18 cellular contexts compared by ENCODE assay signal in genomic region chr5:33118761-33119415, GRCh38.
"Had no signal": no experiment of that assay in that cellular context is flagged by ENCODE, and none has a peak within 500 bp of the region (broad histone marks: within the 10 kb centered on the region; RNA-seq: fewer than 3 reads in every experiment).

No MANE protein-coding gene starts in this region.

- H3K4me1 ChIP-seq: ascending aorta, left lung, sigmoid colon, upper lobe of right lung had no signal

- H3K4me3 ChIP-seq: ascending aorta, cardiac muscle cell, left lung, ovary, sigmoid colon, upper lobe of right lung had no signal

- H3K9me3 ChIP-seq: ascending aorta, ovary, upper lobe of right lung had no signal

- H3K36me3 ChIP-seq: ascending aorta, cardiac muscle cell, left lung, ovary, sigmoid colon, upper lobe of right lung had no signal

- DNase-seq: activated CD8-positive, alpha-beta memory T cell treated with anti-CD3 and anti-CD28 coated beads, Interleukin-2, amount 50 U/mL, for 4 hours; activated CD8-positive, alpha-beta T cell treated with anti-CD3 and anti-CD28 coated beads for 36 hours; activated gamma-delta T cell treated with Interleukin-2 at 50 U/mL for 16 hours; activated naive CD8-positive, alpha-beta T cell treated with anti-CD3 and anti-CD28 coated beads, Interleukin-2, amount 10 ng/mL, durations not matched to agents 7 days and 5 days; activated T-cell treated with anti-CD3 and anti-CD28 coated beads, Interleukin-2, amount 50 U/mL, for 72 hours; left lung; mesendoderm; nephron progenitor cell; ovary; sigmoid colon; stimulated activated CD4-positive, alpha-beta T cell treated with anti-CD3 and anti-CD28 coated beads, Interleukin-12 subunit alpha, Interleukin-12 subunit beta, amount 100 ng/mL, for 4 hours; stimulated activated naive CD8-positive, alpha-beta T cell treated with anti-CD3 and anti-CD28 coated beads, Interleukin-15, Interleukin-2, amounts not matched to agents 100 U/mL and 50 U/mL, for 24 hours; T-cell; T1000; upper lobe of right lung had no signal

- H3K27ac ChIP-seq: ascending aorta, cardiac muscle cell, left lung, ovary, sigmoid colon, upper lobe of right lung, VCaP had no signal

- ATAC-seq: activated CD8-positive, alpha-beta T cell treated with anti-CD3 and anti-CD28 coated beads for 36 hours; activated T-cell treated with anti-CD3 and anti-CD28 coated beads, Interleukin-2, amount 50 U/mL, for 72 hours; left lung; stimulated activated naive CD8-positive, alpha-beta T cell treated with anti-CD3 and anti-CD28 coated beads, Interleukin-15, Interleukin-2, amounts not matched to agents 100 U/mL and 50 U/mL, for 24 hours; T-cell; upper lobe of right lung had no signal

- H3K27me3 ChIP-seq: ascending aorta, cardiac muscle cell, left lung, ovary, sigmoid colon, upper lobe of right lung had no signal
